22 cellular contexts compared by ENCODE assay signal in the genomic region with DNA sequence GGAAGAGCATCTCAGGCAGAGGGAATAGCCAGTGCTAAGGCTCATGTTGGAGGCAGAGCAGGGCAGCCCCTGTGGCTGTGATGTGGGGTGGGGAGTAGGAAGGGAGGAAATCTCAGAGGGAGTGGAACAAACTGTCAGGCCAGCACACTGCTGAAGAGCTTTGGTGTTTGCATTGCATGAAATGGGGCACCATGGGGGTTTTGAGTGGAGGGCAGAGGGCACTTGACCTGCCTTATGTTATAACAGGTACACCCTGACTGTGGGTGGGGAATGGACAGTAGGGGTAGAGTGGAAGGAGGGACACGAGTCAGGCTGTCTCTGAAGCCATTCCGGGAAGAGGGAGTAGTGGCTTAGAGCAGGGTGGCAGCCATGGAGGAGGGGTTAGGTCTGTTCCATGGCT.
"Had no signal": no experiment of that assay in that cellular context is flagged by ENCODE, and none has a peak within 500 bp of the region (broad histone marks: within the 10 kb centered on the region; RNA-seq: fewer than 3 reads in every experiment).

No MANE protein-coding gene starts in this region.

- H3K4me2 ChIP-seq: neural progenitor cell had no signal

- H3K27me3 ChIP-seq: gastrocnemius medialis, neural progenitor cell, tibial nerve, upper lobe of left lung, uterus had no signal

- DNase-seq: effector CD8-positive, alpha-beta T cell; endodermal cell; foreskin fibroblast; gastrocnemius medialis; head of caudate nucleus; mammary epithelial cell; mesendoderm; midbrain; naive thymus-derived CD4-positive, alpha-beta T cell; psoas muscle; stimulated activated CD4-positive, alpha-beta T cell treated with anti-CD3 and anti-CD28 coated beads, Interleukin-15, amount 100 ng/mL, for 24 hours; stimulated activated CD4-positive, alpha-beta T cell treated with anti-CD3 and anti-CD28 coated beads, Interleukin-2, amount 100 ng/mL, for 48 hours; stimulated activated naive B cell treated with anti-CD40 and anti-IgM and Interleukin-4, amounts not matched to agents 10 μg/mL and 1 μg/mL and 100 μg/mL, for 72 hours; uterus had no signal

- H3K4me3 ChIP-seq: gastrocnemius medialis, neural progenitor cell, psoas muscle, skin epidermis, thoracic aorta, tibial nerve, upper lobe of left lung, uterus had no signal

- H3K36me3 ChIP-seq: gastrocnemius medialis, neural progenitor cell, thoracic aorta, tibial nerve, upper lobe of left lung, uterus had no signal

- H3K27ac ChIP-seq: epithelial cell of prostate, gastrocnemius medialis, neural progenitor cell, psoas muscle, skin epidermis, thoracic aorta, tibial nerve, uterus had no signal

- H2AFZ ChIP-seq: neural progenitor cell had no signal

- H3K4me1 ChIP-seq: neural progenitor cell, tibial nerve, uterus had no signal

- ATAC-seq: esophagus mucosa; gastrocnemius medialis; psoas muscle; right cardiac atrium; stimulated activated naive B cell treated with anti-CD40 and anti-IgM and Interleukin-4, amounts not matched to agents 10 μg/mL and 1 μg/mL and 100 μg/mL, for 72 hours had no signal

- H3K9me3 ChIP-seq: gastrocnemius medialis, psoas muscle, thoracic aorta, tibial nerve, upper lobe of left lung, uterus had no signal
